In genomic region chr19:50333235-50333736, GRCh38 we compare ENCODE assay signal across 1 cellular context.
TF ChIP-seq lines count a peak whose summit lies in the region.

No MANE protein-coding gene starts in this region.

TF ChIP-seq in K562, 482 proteins besides CTCF, POLR2A, EP300 and RAD21 (continues in another document):
- TF ChIP-seq SMARCC2 (IDR thresholded peaks at IDR 0.05; ENCODE audit: low read depth) (no peak), MCM5 (IDR thresholded peaks at IDR 0.05; ENCODE audit: low read depth) (no peak), JUND (IDR thresholded peaks at IDR 0.05; ENCODE audit: borderline replicate concordance, low read depth, low read length) (peak; percentile 26; the same call in 1 of the 2 replicates), JUND (tag; IDR thresholded peaks at IDR 0.05; ENCODE audit: borderline replicate concordance, low read depth, low read length) (no peak), MECOM (CRISPR knock-in tag; IDR thresholded peaks at IDR 0.05) (no peak), PKNOX1 (IDR thresholded peaks at IDR 0.05) (peak; percentile 65), NCOR1 (IDR thresholded peaks at IDR 0.05) (peak; percentile 71), ZBTB5 (IDR thresholded peaks at IDR 0.05) (no peak), NFIC (IDR thresholded peaks at IDR 0.05) (no peak), BCLAF1 (IDR thresholded peaks at IDR 0.05; ENCODE audit: borderline replicate concordance in 1 of 2, control insufficient read depth in 1 of 2, low read depth in 2 of 2, low read length in 1 of 2) (no peak), OTX1 (CRISPR knock-in tag; IDR thresholded peaks at IDR 0.05) (no peak), ZNF444 (CRISPR knock-in tag; IDR thresholded peaks at IDR 0.05) (no peak), FOXP1 (CRISPR knock-in tag; IDR thresholded peaks at IDR 0.05) (peak; percentile 68; the same call in 1 of the 2 replicates), ZNF263 (CRISPR knock-in tag; IDR thresholded peaks at IDR 0.05; ENCODE audit: borderline replicate concordance) (no peak), NEUROD1 (IDR thresholded peaks at IDR 0.05; ENCODE audit: borderline replicate concordance, low read depth, low read length, partially characterized antibody) (peak; percentile 7), FOXO4 (CRISPR knock-in tag; IDR thresholded peaks at IDR 0.05) (no peak), KDM1A (IDR thresholded peaks at IDR 0.05) (no peak), PRPF4 (IDR thresholded peaks at IDR 0.05; ENCODE audit: insufficient read depth, low read depth, low read length, poor library complexity, severe bottlenecking) (no peak), FOS (IDR thresholded peaks at IDR 0.05; ENCODE audit: extremely low read depth, insufficient read length) (no peak), CBX3 (IDR thresholded peaks at IDR 0.05; ENCODE audit: borderline replicate concordance in 1 of 2, low read length in 2 of 2) (no peak), RBM14 (IDR thresholded peaks at IDR 0.05; ENCODE audit: borderline replicate concordance, insufficient read depth, low read depth, low read length) (no peak), ZNF79 (CRISPR knock-in tag; IDR thresholded peaks at IDR 0.05; ENCODE audit: low read depth) (no peak), NFRKB (IDR thresholded peaks at IDR 0.05; ENCODE audit: low read depth) (no peak), RCOR1 (IDR thresholded peaks at IDR 0.05; ENCODE audit: borderline replicate concordance in 1 of 2, low read depth in 2 of 2, low read length in 2 of 2) (0 out of 4 replicates have a peak, but pooled peaks of 1 of the 2 experiments have one; percentile 38), HDAC6 (IDR thresholded peaks at IDR 0.05; ENCODE audit: low read depth, low read length) (no peak), ZBTB9 (CRISPR knock-in tag; IDR thresholded peaks at IDR 0.05) (peak; percentile 97), NCOA4 (IDR thresholded peaks at IDR 0.05; ENCODE audit: partially characterized antibody) (no peak), ESRRA (IDR thresholded peaks at IDR 0.05; ENCODE audit: borderline replicate concordance, low read depth) (peak; percentile 78; the same call in 1 of the 2 replicates), GABPA (tag; conservative IDR thresholded peaks at IDR 0.05; ENCODE audit: low read depth) (no peak), POLR3A (IDR thresholded peaks at IDR 0.05; ENCODE audit: borderline replicate concordance, extremely low read depth, insufficient read depth, insufficient read length) (no peak), HNRNPK (IDR thresholded peaks at IDR 0.05; ENCODE audit: low read depth, low read length, poor library complexity, severe bottlenecking) (no peak), ZNF561 (CRISPR knock-in tag; conservative IDR thresholded peaks at IDR 0.05) (no peak), KLF16 (IDR thresholded peaks at IDR 0.05) (peak; percentile 71; the same call in 1 of the 2 replicates), TRIM24 (IDR thresholded peaks at IDR 0.05) (no peak; a peak in 1 of 4 replicates), NCOA1 (IDR thresholded peaks at IDR 0.05; ENCODE audit: low read depth) (no peak; the same call in 1 of the 2 replicates), HMGXB4 (CRISPR knock-in tag; IDR thresholded peaks at IDR 0.05) (no peak), ZNF41 (CRISPR knock-in tag; conservative IDR thresholded peaks at IDR 0.05) (no peak), ZNF668 (CRISPR knock-in tag; IDR thresholded peaks at IDR 0.05) (no peak), TAF1 (IDR thresholded peaks at IDR 0.05; ENCODE audit: control insufficient read depth, extremely low read depth, insufficient read depth, low read length, severe bottlenecking) (no peak), THRB (CRISPR knock-in tag; conservative IDR thresholded peaks at IDR 0.05) (no peak), HNRNPL (IDR thresholded peaks at IDR 0.05; ENCODE audit: low read depth, low read length) (no peak), POLR2AphosphoS5 (IDR thresholded peaks at IDR 0.05; ENCODE audit: control insufficient read depth, insufficient read depth, low read depth, low read length) (no peak), MEF2A (IDR thresholded peaks at IDR 0.05; ENCODE audit: control insufficient read depth, low read depth, low read length) (no peak), ZNF431 (CRISPR knock-in tag; IDR thresholded peaks at IDR 0.05) (no peak), ZNF395 (CRISPR knock-in tag; IDR thresholded peaks at IDR 0.05) (peak; percentile 83), ETV6 (IDR thresholded peaks at IDR 0.05; ENCODE audit: borderline replicate concordance in 1 of 2, low read depth in 2 of 2, low read length in 1 of 2) (no peak), ETV6 (CRISPR knock-in tag; IDR thresholded peaks at IDR 0.05; ENCODE audit: borderline replicate concordance) (no peak), ZNF347 (CRISPR knock-in tag; IDR thresholded peaks at IDR 0.05; ENCODE audit: low read depth) (no peak), ZNF354B (CRISPR knock-in tag; IDR thresholded peaks at IDR 0.05) (no peak), CBFB (CRISPR knock-in tag; IDR thresholded peaks at IDR 0.05) (no peak; the same call in 1 of the 2 replicates), SRSF3 (IDR thresholded peaks at IDR 0.05; ENCODE audit: insufficient read depth, low read length) (no peak), GATA2 (CRISPR knock-in tag; IDR thresholded peaks at IDR 0.05) (no peak), VEZF1 (CRISPR knock-in tag; IDR thresholded peaks at IDR 0.05) (peak; percentile 72), ATF2 (CRISPR knock-in tag; IDR thresholded peaks at IDR 0.05) (no peak)
